In the genomic region with DNA sequence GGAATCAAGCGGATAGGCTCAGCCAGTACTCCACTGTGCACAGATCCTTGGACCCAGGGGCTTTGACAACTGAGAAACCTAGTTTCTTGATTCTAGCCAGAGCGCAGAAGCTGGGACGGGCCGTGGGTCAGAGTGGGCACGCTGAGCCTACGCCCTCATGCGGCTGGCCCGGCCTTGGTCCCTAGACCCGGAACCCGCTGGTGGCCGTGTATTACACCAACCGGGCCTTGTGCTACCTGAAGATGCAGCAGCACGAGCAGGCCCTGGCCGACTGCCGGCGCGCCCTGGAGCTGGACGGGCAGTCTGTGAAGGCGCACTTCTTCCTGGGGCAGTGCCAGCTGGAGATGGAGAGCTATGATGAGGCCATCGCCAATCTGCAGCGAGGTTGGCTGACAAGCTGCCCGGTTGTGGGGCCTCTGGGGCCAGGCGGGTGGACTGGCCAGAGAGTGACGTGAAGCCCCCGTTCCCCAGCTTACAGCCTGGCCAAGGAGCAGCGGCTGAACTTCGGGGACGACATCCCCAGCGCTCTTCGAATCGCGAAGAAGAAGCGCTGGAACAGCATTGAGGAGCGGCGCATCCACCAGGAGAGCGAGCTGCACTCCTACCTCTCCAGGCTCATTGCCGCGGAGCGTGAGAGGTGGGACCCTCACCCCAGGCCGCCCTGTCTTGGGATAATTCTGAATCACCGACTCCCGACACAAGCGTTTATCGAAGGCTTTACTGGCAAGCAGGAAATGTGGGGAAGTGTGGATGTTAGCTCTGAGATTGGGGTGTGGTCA, we compare ENCODE assay signal across 6 cellular contexts. TPM values are rescaled to one million over a fixed set of nuclear protein-coding genes. Genes with fewer than 3 reads are reported as not detected.
DNase-seq lines count a peak whose midpoint lies in the region; ATAC-seq and TF ChIP-seq lines count a peak whose summit lies in the region.

No MANE protein-coding gene starts in this region.

- H3K36me3 ChIP-seq in adrenal gland (replicated peaks in 1 of 2) (peaks cover 0 to 19% of the 10 kb centered on the region in 2 donors), mucosa of descending colon (ENCODE audit: low read depth) (peaks cover 5% of the 10 kb centered on the region)

- H3K9me3 ChIP-seq in adrenal gland (replicated peaks in 1 of 3): no peaks in the 10 kb centered on the region
- H3K9me3 ChIP-seq in mucosa of descending colon: no peaks in the 10 kb centered on the region

- peak overlapping the region; percentile 27 to 99 (median 46) for H3K4me3 ChIP-seq in adrenal gland
- peak overlapping the region; percentile 70 for H3K4me3 ChIP-seq in mucosa of descending colon

- no peak for ATAC-seq in Right ventricle myocardium superior (ENCODE audit: poor library complexity)
- no peak for ATAC-seq in left cardiac atrium
- ATAC-seq in mucosa of descending colon: no peak
- ATAC-seq in GM21526 (IDR thresholded peaks at IDR 0.05; ENCODE audit: low FRiP score, unreplicated experiment): no peak

- 37 to 62% (median 41%) methylated on average over 21 to 44 of the region's 44 CpGs for WGBS in adrenal gland, 4 donors

- H3K4me1 ChIP-seq in adrenal gland (replicated peaks in 1 of 2) (peaks cover 27 to 41% of the 10 kb centered on the region in 2 donors), mucosa of descending colon (ENCODE audit: low read depth) (peaks cover 64% of the 10 kb centered on the region)

- intact Hi-C loops in Right ventricle myocardium superior (cut with DNase I): no loop called here
- intact Hi-C loops in left cardiac atrium (cut with DNase I): no loop called here
- intact Hi-C loops in adrenal gland (cut with DNase I): no loop called here
- intact Hi-C loops in mucosa of descending colon (cut with DNase I, micrococcal nuclease): no loop called here

- TF ChIP-seq CTCF in adrenal gland (IDR thresholded peaks at IDR 0.05) (peak in 1 of 6 experiments; percentile 5), mucosa of descending colon (IDR thresholded peaks at IDR 0.05) (no peak)

- H3K27me3 ChIP-seq in adrenal gland: no peaks in the 10 kb centered on the region

- DNase-seq in Right ventricle myocardium superior: peak; percentile 72
- DNase-seq in left cardiac atrium: no peak
- peak; percentile 78 to 89 (median 87) for DNase-seq in adrenal gland
- DNase-seq in mucosa of descending colon: peak in 2 of 3 donors; percentile 58 to 71
- DNase-seq in middle frontal gyrus (ENCODE audit: extremely low spot score, low spot score): no peak

- TF ChIP-seq POLR2A in adrenal gland (IDR thresholded peaks at IDR 0.05): peak in 1 of 2 donors; percentile 34

- H3K27ac ChIP-seq in adrenal gland: peak overlapping the region; percentile 71 to 94 (median 86)

RNA-seq across cellular contexts. Expression of a gene that starts 0.9 kb away (rescaled TPM):
- 126 TPM for total RNA-seq in Right ventricle myocardium superior
- 100 to 1,000 TPM in 1 of 2 donors, 10 to 100 TPM in 1; 89.1 to 101 TPM for total RNA-seq in left cardiac atrium
- total RNA-seq in adrenal gland: 100 to 1,000 TPM; 160 to 339 (median 213) TPM
- polyA plus RNA-seq in adrenal gland: 100 to 1,000 TPM; 121 to 199 (median 177) TPM
- 100 to 1,000 TPM in 2 of 3 donors, 10 to 100 TPM in 1; 77.8 to 119 (median 108) TPM for total RNA-seq in mucosa of descending colon

RNA-seq across cellular contexts. Expression of a gene that starts 3.0 kb away (rescaled TPM):
- total RNA-seq in Right ventricle myocardium superior: 42.4 TPM
- total RNA-seq in left cardiac atrium: 10 to 100 TPM; 45.5 to 48.9 TPM
- total RNA-seq in adrenal gland: 100 to 1,000 TPM in 3 of 8 donors, 10 to 100 TPM in 5; 80.1 to 137 (median 98.8) TPM
- polyA plus RNA-seq in adrenal gland: 10 to 100 TPM; 50.8 to 97.7 (median 72.6) TPM
- 10 to 100 TPM; 39.5 to 60.5 (median 46.9) TPM for total RNA-seq in mucosa of descending colon

RNA-seq across cellular contexts. Expression of a gene that starts 5.7 kb away (rescaled TPM):
- total RNA-seq in Right ventricle myocardium superior (2.0 TPM), left cardiac atrium (1 to 10 TPM; 1.2 TPM), adrenal gland (10 to 100 TPM in 1 of 8 donors, 1 to 10 TPM in 7; 1.4 to 11.5 (median 3.8) TPM), mucosa of descending colon (1 to 10 TPM; 2.8 to 3.4 (median 3.0) TPM)
- polyA plus RNA-seq in adrenal gland: 10 to 100 TPM in 2 of 3 donors, under 1 TPM in 1; 0.13 to 21.1 (median 12.2) TPM

RNA-seq across cellular contexts. Expression of a gene that starts 9.0 kb away (rescaled TPM):
- total RNA-seq in Right ventricle myocardium superior (7.6 TPM), left cardiac atrium (1 to 10 TPM; 8.2 TPM), adrenal gland (10 to 100 TPM; 12.8 to 24.5 (median 18.0) TPM), mucosa of descending colon (10 to 100 TPM in 2 of 3 donors, 1 to 10 TPM in 1; 9.2 to 13.4 (median 10.5) TPM)
- 10 to 100 TPM in 2 of 3 donors, 1 to 10 TPM in 1; 2.2 to 15.0 (median 10.9) TPM for polyA plus RNA-seq in adrenal gland

RNA-seq across cellular contexts. Expression of a gene that starts 13.2 kb away (rescaled TPM):
- total RNA-seq in Right ventricle myocardium superior (81.9 TPM), left cardiac atrium (100 to 1,000 TPM in 1 of 2 donors, 10 to 100 TPM in 1; 73.8 to 106 TPM), adrenal gland (100 to 1,000 TPM in 2 of 8 donors, 10 to 100 TPM in 6; 34.7 to 177 (median 89.2) TPM), mucosa of descending colon (100 to 1,000 TPM; 124 to 138 (median 127) TPM)
- polyA plus RNA-seq in adrenal gland: 100 to 1,000 TPM in 2 of 3 donors, 10 to 100 TPM in 1; 37.9 to 462 (median 302) TPM

Comparison
In these comparisons a context has a peak if more than half of its experiments do, and no peak if none do; other contexts are left out.
1. DNase-seq: peak in Right ventricle myocardium superior (single experiment), adrenal gland (7 of 7) and mucosa of descending colon (2 of 3); none in left cardiac atrium (single experiment) and middle frontal gyrus (single experiment).